Comparison of ENCODE assay signal across 23 cellular contexts in genomic region chrX:41051303-41051702, GRCh38. TPM values are rescaled to one million over a fixed set of nuclear protein-coding genes. Genes with fewer than 3 reads are reported as not detected.
DNase-seq lines count a peak whose midpoint lies in the region; ATAC-seq, FAIRE-seq and TF ChIP-seq lines count a peak whose summit lies in the region.
"Had no signal": no experiment of that assay in that cellular context is flagged by ENCODE, and none has a peak within 500 bp of the region (broad histone marks: within the 10 kb centered on the region; RNA-seq: fewer than 3 reads in every experiment).

No MANE protein-coding gene starts in this region.

- TF ChIP-seq EP300 in A549 (IDR thresholded peaks at IDR 0.05), result no peak

- TF ChIP-seq CTCF in A549 (IDR thresholded peaks at IDR 0.05) (no peak), PC-3 (conservative IDR thresholded peaks at IDR 0.05; ENCODE audit: low read depth, low read length) (no peak)

- no peak overlapping the region for H2AFZ ChIP-seq in PC-3 (ENCODE audit: low read length)

- no peaks in the 10 kb centered on the region for H3K36me3 Mint-ChIP-seq in effector memory CD8-positive, alpha-beta T cell (ENCODE audit: insufficient read depth)
- H3K36me3 Mint-ChIP-seq: CD14-positive monocyte; CD4-positive, alpha-beta memory T cell; CD4-positive, CD25-positive, alpha-beta regulatory T cell; CD8-positive, alpha-beta memory T cell had no signal

- no peaks in the 10 kb centered on the region for H3K9me3 Mint-ChIP-seq in effector memory CD8-positive, alpha-beta T cell
- H3K9me3 Mint-ChIP-seq: CD14-positive monocyte; CD4-positive, alpha-beta memory T cell; CD4-positive, CD25-positive, alpha-beta regulatory T cell had no signal

- BruUV-seq in PC-3 (replicated peaks; lab: Mats Ljungman, UMichigan), result no TSS peak

- H3K9ac ChIP-seq in PC-3 (ENCODE audit: low read length), result no peak overlapping the region
- H3K9ac ChIP-seq: BLaER1 had no signal

- no peaks in the 10 kb centered on the region for H3K79me2 ChIP-seq in PC-3 (ENCODE audit: low read length)

- H3K4me3 ChIP-seq in A549, result no peak overlapping the region
- no peak overlapping the region for H3K4me3 ChIP-seq in PC-3 (ENCODE audit: low read length)
- H3K4me3 ChIP-seq: BLaER1, GM12878 had no signal

- H3K27ac ChIP-seq in A549 (no peak overlapping the region), PC-3 (ENCODE audit: low read length) (no peak overlapping the region)
- H3K27ac ChIP-seq: BLaER1 had no signal

- H3K27ac Mint-ChIP-seq in effector memory CD8-positive, alpha-beta T cell, result no peak overlapping the region
- H3K27ac Mint-ChIP-seq: CD14-positive monocyte; CD4-positive, alpha-beta memory T cell; CD4-positive, CD25-positive, alpha-beta regulatory T cell; CD8-positive, alpha-beta memory T cell had no signal

- H3K4me2 ChIP-seq in A549 (no peak overlapping the region), PC-3 (ENCODE audit: low read length) (no peak overlapping the region)
- H3K4me2 ChIP-seq: BLaER1 had no signal

- CTCF ChIA-PET in A549 (lab: Yijun Ruan, JAX) (interaction anchor here (0.6 to 1.0 kb wide), 2 partner anchors 16 to 50 kb away, joined by 3 read pairs; no protein-coding TSS in a partner anchor), PC-3 (lab: Charles Lee) (no interaction called here)

- no peaks in the 10 kb centered on the region for H3K27me3 ChIP-seq in PC-3 (ENCODE audit: low read length)
- H3K27me3 ChIP-seq: BE2C had no signal

- no peak for DNase-seq in A549 (ENCODE audit: low read depth in 1 of 2, low spot score in 1 of 2)
- DNase-seq in ELR (ENCODE audit: low read depth), result peak; percentile 19
- peak; percentile 46 for DNase-seq in PC-3
- no peak for DNase-seq in effector memory CD8-positive, alpha-beta T cell
- DNase-seq in HTR-8/SVneo (ENCODE audit: insufficient read length, low spot score), result no peak
- DNase-seq: 8988T; ACHN; BE2C; C1 segment of cervical spinal cord; Calu3; CD4-positive, alpha-beta memory T cell; CD4-positive, CD25-positive, alpha-beta regulatory T cell; CD8-positive, alpha-beta memory T cell; COR-L47; DMS79 treated with DMSO at 0.1 percent for 48 hours; GDM1 had no signal

- no peaks in the 10 kb centered on the region for H3K27me3 Mint-ChIP-seq in effector memory CD8-positive, alpha-beta T cell
- H3K27me3 Mint-ChIP-seq: CD4-positive, alpha-beta memory T cell; CD4-positive, CD25-positive, alpha-beta regulatory T cell had no signal

- 87% methylated on average over 1 of the region's 1 CpG for WGBS in A549 (ENCODE audit: missing lambda C conversion rate)

- no peaks in the 10 kb centered on the region for H3F3A ChIP-seq in PC-3 (ENCODE audit: low read length, unreplicated experiment)

- intact Hi-C loops in PC-3 (cut with micrococcal nuclease), result no loop called here

- FAIRE-seq in A549 (lab: Jason Lieb, UNC), result peak; percentile 92
- no peak for FAIRE-seq in HTR-8/SVneo (lab: Jason Lieb, UNC)
- FAIRE-seq: D721Med, GM12878, GM12892, GM18507 had no signal

- H4K20me1 ChIP-seq in PC-3 (ENCODE audit: low read length), result no peaks in the 10 kb centered on the region

- no peak overlapping the region for H3K4me3 Mint-ChIP-seq in effector memory CD8-positive, alpha-beta T cell
- H3K4me3 Mint-ChIP-seq: CD14-positive monocyte; CD4-positive, alpha-beta memory T cell; CD4-positive, CD25-positive, alpha-beta regulatory T cell; CD8-positive, alpha-beta memory T cell had no signal

- TF ChIP-seq POLR2A in A549 (IDR thresholded peaks at IDR 0.05; ENCODE audit: low read length), result no peak

- POLR2A ChIA-PET in A549 (lab: Yijun Ruan, JAX), result no interaction called here
- POLR2A ChIA-PET in PC-3 (lab: Charles Lee; ENCODE audit: unreplicated experiment), result no interaction called here

- no peaks in the 10 kb centered on the region for H3K4me1 Mint-ChIP-seq in effector memory CD8-positive, alpha-beta T cell (ENCODE audit: low read depth in 2 of 2)
- H3K4me1 Mint-ChIP-seq: CD4-positive, alpha-beta memory T cell; CD4-positive, CD25-positive, alpha-beta regulatory T cell; CD8-positive, alpha-beta memory T cell had no signal

- H3K36me3 ChIP-seq in PC-3 (ENCODE audit: low read depth, low read length), result no peaks in the 10 kb centered on the region
- H3K36me3 ChIP-seq: BE2C, BLaER1 had no signal

- H3K9me3 ChIP-seq in A549, result no peaks in the 10 kb centered on the region
- no peaks in the 10 kb centered on the region for H3K9me3 ChIP-seq in PC-3 (ENCODE audit: low read length)
- H3K9me3 ChIP-seq: BE2C, BLaER1 had no signal

- peaks cover 23% of the 10 kb centered on the region for H3K4me1 ChIP-seq in A549
- no peaks in the 10 kb centered on the region for H3K4me1 ChIP-seq in PC-3 (ENCODE audit: insufficient read depth, low read length)
- H3K4me1 ChIP-seq: BE2C, BLaER1 had no signal

- H3K9me2 ChIP-seq in PC-3 (replicated peaks; ENCODE audit: low read length), result no peaks in the 10 kb centered on the region

- ATAC-seq in A549 (no peak), PC-3 (peak; percentile 73), GM21717 (IDR thresholded peaks at IDR 0.05; ENCODE audit: unreplicated experiment) (no peak)
- no peak for ATAC-seq in effector memory CD8-positive, alpha-beta T cell (replicated peaks)
- ATAC-seq: GM12878 had no signal

- no peak for TF ChIP-seq RAD21 in A549 (conservative IDR thresholded peaks at IDR 0.05 in 1 of 2, IDR thresholded peaks at IDR 0.05 in 1 of 2)

TF ChIP-seq in A549, 52 proteins besides CTCF, POLR2A, EP300 and RAD21:
- TF ChIP-seq, protein P1, sequence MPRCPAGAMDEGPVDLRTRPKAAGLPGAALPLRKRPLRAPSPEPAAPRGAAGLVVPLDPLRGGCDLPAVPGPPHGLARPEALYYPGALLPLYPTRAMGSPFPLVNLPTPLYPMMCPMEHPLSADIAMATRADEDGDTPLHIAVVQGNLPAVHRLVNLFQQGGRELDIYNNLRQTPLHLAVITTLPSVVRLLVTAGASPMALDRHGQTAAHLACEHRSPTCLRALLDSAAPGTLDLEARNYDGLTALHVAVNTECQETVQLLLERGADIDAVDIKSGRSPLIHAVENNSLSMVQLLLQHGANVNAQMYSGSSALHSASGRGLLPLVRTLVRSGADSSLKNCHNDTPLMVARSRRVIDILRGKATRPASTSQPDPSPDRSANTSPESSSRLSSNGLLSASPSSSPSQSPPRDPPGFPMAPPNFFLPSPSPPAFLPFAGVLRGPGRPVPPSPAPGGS (IDR thresholded peaks at IDR 0.05), result no peak
- TF ChIP-seq PBX3 (IDR thresholded peaks at IDR 0.05) (no peak), NPAS2 (CRISPR knock-in tag; IDR thresholded peaks at IDR 0.05; ENCODE audit: borderline replicate concordance) (no peak), CHD4 (IDR thresholded peaks at IDR 0.05; ENCODE audit: borderline replicate concordance) (no peak), ESRRA (IDR thresholded peaks at IDR 0.05; ENCODE audit: borderline replicate concordance, low read length) (no peak), ATOH8 (CRISPR knock-in tag; IDR thresholded peaks at IDR 0.05; ENCODE audit: low read depth) (no peak), NR3C1 (IDR thresholded peaks at IDR 0.05) (no peak), GATA3 (IDR thresholded peaks at IDR 0.05; ENCODE audit: borderline replicate concordance) (no peak), SMC3 (IDR thresholded peaks at IDR 0.05) (no peak), MAFK (IDR thresholded peaks at IDR 0.05; ENCODE audit: partially characterized antibody) (no peak), RCOR1 (IDR thresholded peaks at IDR 0.05; ENCODE audit: low read depth, low read length) (no peak), CBX2 (IDR thresholded peaks at IDR 0.05; ENCODE audit: borderline replicate concordance, low read depth) (no peak), HDAC2 (IDR thresholded peaks at IDR 0.05) (no peak), RFX5 (IDR thresholded peaks at IDR 0.05) (no peak), ZFP36 (IDR thresholded peaks at IDR 0.05; ENCODE audit: borderline replicate concordance, partially characterized antibody) (no peak), JUNB (IDR thresholded peaks at IDR 0.05) (no peak), FOSB (CRISPR knock-in tag; IDR thresholded peaks at IDR 0.05) (no peak)
- TF ChIP-seq, protein P2, sequence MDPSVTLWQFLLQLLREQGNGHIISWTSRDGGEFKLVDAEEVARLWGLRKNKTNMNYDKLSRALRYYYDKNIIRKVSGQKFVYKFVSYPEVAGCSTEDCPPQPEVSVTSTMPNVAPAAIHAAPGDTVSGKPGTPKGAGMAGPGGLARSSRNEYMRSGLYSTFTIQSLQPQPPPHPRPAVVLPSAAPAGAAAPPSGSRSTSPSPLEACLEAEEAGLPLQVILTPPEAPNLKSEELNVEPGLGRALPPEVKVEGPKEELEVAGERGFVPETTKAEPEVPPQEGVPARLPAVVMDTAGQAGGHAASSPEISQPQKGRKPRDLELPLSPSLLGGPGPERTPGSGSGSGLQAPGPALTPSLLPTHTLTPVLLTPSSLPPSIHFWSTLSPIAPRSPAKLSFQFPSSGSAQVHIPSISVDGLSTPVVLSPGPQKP (IDR thresholded peaks at IDR 0.05; ENCODE audit: low read depth, low read length), result no peak

RNA-seq across cellular contexts. Expression of gene USP9X, which starts 33.9 kb away (rescaled TPM):
- polyA plus RNA-seq in A549 (2011; rRNA removed) (70.4 and 110 TPM in 2 replicates), A549 (2017; fragmentation: RNase III; extraction: RNeasy Plus Mini Kit Qiagen cat#74134 plus additional on column Dnase treatment) (30.7 to 32.6 TPM (median 31.8 TPM) in 3 replicates)
- 10.0 and 12.6 TPM in 2 replicates for polyA plus RNA-seq in A549 (2012; cell fraction: cytosol; rRNA removed)
- 10.8 and 15.3 TPM in 2 replicates for polyA plus RNA-seq in A549 (2012; cell fraction: nucleus; rRNA removed)
- polyA minus RNA-seq in A549 (2011; rRNA and poly(A)+ RNA removed), result 264 and 283 TPM in 2 replicates
- 63.5 and 81.4 TPM in 2 replicates for total RNA-seq in PC-3 (2014; rRNA removed)

Comparison
In these comparisons a context has a peak if more than half of its experiments do, and no peak if none do; other contexts are left out.
1. DNase-seq: peak in ELR (single experiment) and PC-3 (single experiment); none in A549 (0 of 2), effector memory CD8-positive, alpha-beta T cell (0 of 3) and HTR-8/SVneo (single experiment).